Comparison of ENCODE assay signal across 7 cellular contexts in the genomic region with DNA sequence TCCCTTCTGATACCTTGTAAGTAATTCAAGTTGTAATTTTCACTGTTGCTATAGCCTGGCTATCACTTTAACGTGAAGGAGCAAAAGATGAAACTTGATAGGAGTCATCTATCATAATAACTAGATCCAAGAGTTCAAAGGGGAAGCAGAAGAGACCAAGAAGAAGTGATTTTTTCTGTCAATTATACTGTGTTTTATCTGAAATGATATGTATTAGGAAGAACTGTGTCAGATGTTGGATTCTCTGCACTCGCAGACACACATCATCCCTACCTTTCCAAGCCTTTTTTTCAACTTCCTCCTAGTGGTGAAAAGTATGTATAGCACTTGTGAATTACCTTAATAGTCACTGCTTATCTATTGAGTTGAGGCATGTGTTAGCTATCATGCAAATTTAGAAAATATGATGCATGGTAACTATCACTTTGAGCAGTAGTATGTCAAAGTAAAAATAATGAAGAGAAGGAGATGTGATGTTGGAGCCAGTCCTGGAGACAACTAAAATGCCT.
DNase-seq lines count a peak whose midpoint lies in the region; ATAC-seq, FAIRE-seq and TF ChIP-seq lines count a peak whose summit lies in the region.
"Not testable (repeated sequence)": the region's sequence is repeated elsewhere in the genome, so short reads cannot be mapped to it uniquely, and the experiment has no call there.

No MANE protein-coding gene starts in this region.

- H3K23me2 ChIP-seq in H1 (ENCODE audit: low read depth, low read length), result not testable (repeated sequence)

- TF ChIP-seq POLR2A in H1 (IDR thresholded peaks at IDR 0.05; ENCODE audit: control extremely low read depth in 1 of 2, low read depth in 2 of 2, low read length in 2 of 2); HepG2 (IDR thresholded peaks at IDR 0.05; ENCODE audit: insufficient read depth in 1 of 2, low read depth in 2 of 2, low read length in 2 of 2): not testable (repeated sequence)

- DNase-seq in GM18507 (ENCODE audit: extremely low spot score, insufficient read length, low read depth); SK-N-SH; H1 (ENCODE audit: low read depth in 1 of 2, low spot score in 2 of 2); HepG2 (ENCODE audit: low spot score): not testable (repeated sequence)

- not testable (repeated sequence) for H2BK20ac ChIP-seq in H1 (ENCODE audit: low read length)

- intact Hi-C loops in HepG2 (cut with micrococcal nuclease; ENCODE audit: unreplicated experiment), result not testable (repeated sequence)

- peak; percentile 78 for ATAC-seq in GM19463 (IDR thresholded peaks at IDR 0.05; ENCODE audit: unreplicated experiment)
- peak; percentile 46 for ATAC-seq in HG02678 (IDR thresholded peaks at IDR 0.05; ENCODE audit: unreplicated experiment)
- peak; percentile 65 for ATAC-seq in HG03378 (IDR thresholded peaks at IDR 0.05; ENCODE audit: unreplicated experiment)
- peak; percentile 81 for ATAC-seq in HepG2

- H2AFZ ChIP-seq in SK-N-SH (ENCODE audit: low read depth); H1 (ENCODE audit: low read length); HepG2 (ENCODE audit: low read length): not testable (repeated sequence)

- not testable (repeated sequence) for H3K14ac ChIP-seq in H1 (ENCODE audit: insufficient read length)

- H3K18ac ChIP-seq in H1 (ENCODE audit: extremely low read depth, low read length), result not testable (repeated sequence)

- not testable (repeated sequence) for H3K9ac ChIP-seq in SK-N-SH; H1 (replicated peaks in 1 of 4; ENCODE audit: extremely low read depth in 1 of 4, low read depth in 3 of 4, low read length in 3 of 4); HepG2 (ENCODE audit: insufficient read depth, low read depth, low read length)

- not testable (repeated sequence) for H3F3A ChIP-seq in SK-N-SH (replicated peaks; ENCODE audit: insufficient read depth)

- not testable (repeated sequence) for H2BK12ac ChIP-seq in H1 (ENCODE audit: low read depth, low read length)

- not testable (repeated sequence) for H3K9me2 ChIP-seq in SK-N-SH

- H4K8ac ChIP-seq in H1 (ENCODE audit: extremely low read depth, insufficient read depth, low read length), result not testable (repeated sequence)

- H4K5ac ChIP-seq in H1 (ENCODE audit: insufficient read length, low read depth, low read length), result not testable (repeated sequence)

- TF ChIP-seq CTCF in SK-N-SH (IDR thresholded peaks at IDR 0.05), result peak; percentile 18
- TF ChIP-seq CTCF in H1 (IDR thresholded peaks at IDR 0.05; ENCODE audit: control extremely low read depth in 1 of 3, insufficient read depth in 1 of 3, low read depth in 1 of 3, low read length in 3 of 3); HepG2 (CRISPR knock-in tag; IDR thresholded peaks at IDR 0.05): not testable (repeated sequence)

- not testable (repeated sequence) for H3K23ac ChIP-seq in H1 (ENCODE audit: insufficient read length)

- in situ Hi-C loops in HepG2 (cut with HindIII; ENCODE audit: extremely low pct_ligation_motif_present, low pct_unique_long_range_greater_than_20kb), result not testable (repeated sequence)

- not testable (repeated sequence) for H3K4ac ChIP-seq in H1 (replicated peaks; ENCODE audit: insufficient read length, low read depth, low read length)

- WGBS in SK-N-SH (ENCODE audit: low lambda C conversion rate), result 10% methylated on average over 2 of the region's 2 CpGs
- WGBS in H1 (ENCODE audit: extremely low coverage in 1 of 2, insufficient coverage in 1 of 2, insufficient read length in 1 of 2, insufficient replicate concordance in 2 of 2, low coverage in 1 of 2, low lambda C conversion rate in 2 of 2, missing lambda C conversion rate in 1 of 2), 2 experiments, result 83% methylated on average over 2 of the region's 2 CpGs; no CpG with 5 or more reads in 1 of the 2 experiments
- 27% methylated on average over 2 of the region's 2 CpGs for WGBS in HepG2 (ENCODE audit: low lambda C conversion rate)

- POLR2A ChIA-PET in SK-N-SH (lab: Yijun Ruan, JAX); H1 (lab: Charles Lee; ENCODE audit: partially characterized antibody); HepG2 (lab: Yijun Ruan, JAX): not testable (repeated sequence)

- H2AK5ac ChIP-seq in H1 (ENCODE audit: low read depth, low read length), result not testable (repeated sequence)

- not testable (repeated sequence) for H3K4me1 ChIP-seq in SK-N-SH (ENCODE audit: control insufficient read depth in 1 of 2, insufficient read depth in 2 of 2, low read depth in 1 of 2, low read length in 1 of 2); H1 (replicated peaks in 1 of 4; ENCODE audit: control insufficient read depth in 3 of 4, insufficient read depth in 4 of 4, low read length in 3 of 4); HepG2 (ENCODE audit: insufficient read depth, low read length)

- not testable (repeated sequence) for H4K20me1 ChIP-seq in SK-N-SH (ENCODE audit: insufficient read depth); H1 (replicated peaks in 1 of 2; ENCODE audit: control insufficient read depth in 1 of 2, insufficient read depth in 2 of 2, low read length in 2 of 2); HepG2 (ENCODE audit: insufficient read depth, low read length)

- H2BK5ac ChIP-seq in H1 (ENCODE audit: low read depth, low read length), result not testable (repeated sequence)

- not testable (repeated sequence) for H2BK15ac ChIP-seq in H1 (ENCODE audit: low read length)

- H4K91ac ChIP-seq in H1 (replicated peaks; ENCODE audit: insufficient read length, low read length), result not testable (repeated sequence)

- not testable (repeated sequence) for H2BK120ac ChIP-seq in H1 (replicated peaks; ENCODE audit: low read depth, low read length)

- not testable (repeated sequence) for H3K79me2 ChIP-seq in SK-N-SH (ENCODE audit: insufficient read depth); H1 (ENCODE audit: control insufficient read depth in 1 of 2, insufficient read depth in 2 of 2, low read length in 2 of 2); HepG2 (ENCODE audit: insufficient read depth, low read length)

- not testable (repeated sequence) for BruUV-seq in HepG2 (replicated peaks; lab: Mats Ljungman, UMichigan)

- FAIRE-seq in GM18507 (lab: Jason Lieb, UNC), result peak; percentile 75
- peak; percentile 63 for FAIRE-seq in H1 (lab: Jason Lieb, UNC)
- FAIRE-seq in HepG2 (lab: Jason Lieb, UNC), result peak; percentile 12

- H3K9me3 ChIP-seq in SK-N-SH; H1 (ENCODE audit: insufficient read depth in 2 of 2, low read depth in 1 of 2, low read length in 1 of 2); HepG2 (ENCODE audit: low read length): not testable (repeated sequence)

- TF ChIP-seq EP300 in SK-N-SH (IDR thresholded peaks at IDR 0.05; ENCODE audit: borderline replicate concordance in 1 of 2, low read depth in 1 of 2, low read length in 1 of 2); H1 (IDR thresholded peaks at IDR 0.05; ENCODE audit: borderline replicate concordance in 1 of 2, low read depth in 2 of 2, low read length in 2 of 2); HepG2 (IDR thresholded peaks at IDR 0.05; ENCODE audit: low read depth in 2 of 2, low read length in 2 of 2); HepG2 (CRISPR knock-in tag; IDR thresholded peaks at IDR 0.05; ENCODE audit: borderline replicate concordance): not testable (repeated sequence)

- not testable (repeated sequence) for H3K4me3 ChIP-seq in SK-N-SH (ENCODE audit: low read depth in 2 of 2, low read length in 1 of 2); H1 (ENCODE audit: extremely low read depth in 1 of 4, insufficient read depth in 2 of 4, low read depth in 3 of 4, low read length in 4 of 4); HepG2 (replicated peaks in 1 of 3; ENCODE audit: insufficient read depth in 1 of 3, low read depth in 2 of 3, low read length in 3 of 3)

- H3K27ac ChIP-seq in SK-N-SH (ENCODE audit: low read depth in 2 of 2, low read length in 1 of 2); H1 (ENCODE audit: low read depth, low read length); HepG2 (ENCODE audit: extremely low read length, insufficient read depth, low read length): not testable (repeated sequence)

- TF ChIP-seq RAD21 in SK-N-SH (IDR thresholded peaks at IDR 0.05; ENCODE audit: low read length); H1 (IDR thresholded peaks at IDR 0.05 in 1 of 2, conservative IDR thresholded peaks at IDR 0.05 in 1 of 2; ENCODE audit: low read depth in 2 of 2, low read length in 2 of 2); HepG2 (CRISPR knock-in tag; IDR thresholded peaks at IDR 0.05): not testable (repeated sequence)

- CTCF ChIA-PET in SK-N-SH (lab: Yijun Ruan, JAX); H1 (lab: Charles Lee; ENCODE audit: partially characterized antibody); HepG2 (lab: Yijun Ruan, JAX; ENCODE audit: low intra/inter-chr PET ratio, low total read pairs): not testable (repeated sequence)

- not testable (repeated sequence) for H3K79me1 ChIP-seq in H1 (ENCODE audit: low read depth, low read length)

- not testable (repeated sequence) for H3K36me3 ChIP-seq in SK-N-SH (replicated peaks in 1 of 2; ENCODE audit: control insufficient read depth in 1 of 2, insufficient read depth in 2 of 2, low read length in 1 of 2); H1 (ENCODE audit: control insufficient read depth in 2 of 4, insufficient read depth in 4 of 4, low read length in 3 of 4); HepG2 (replicated peaks in 1 of 2; ENCODE audit: control insufficient read depth in 1 of 2, insufficient read depth in 2 of 2, low read length in 2 of 2)

- H3K4me2 ChIP-seq in SK-N-SH; H1 (ENCODE audit: insufficient read depth in 1 of 2, low read depth in 2 of 2, low read length in 2 of 2); HepG2 (ENCODE audit: low read depth, low read length): not testable (repeated sequence)

- not testable (repeated sequence) for H3K27me3 ChIP-seq in SK-N-SH (ENCODE audit: insufficient read depth); H1 (replicated peaks in 1 of 4; ENCODE audit: control insufficient read depth in 3 of 4, extremely low read depth in 1 of 4, insufficient read depth in 3 of 4, low read length in 3 of 4); HepG2 (ENCODE audit: control insufficient read depth in 1 of 2, insufficient read depth in 2 of 2, low read length in 2 of 2)

- H3K56ac ChIP-seq in H1 (replicated peaks; ENCODE audit: insufficient read length, low read depth, low read length), result not testable (repeated sequence)
